In the genomic region with DNA sequence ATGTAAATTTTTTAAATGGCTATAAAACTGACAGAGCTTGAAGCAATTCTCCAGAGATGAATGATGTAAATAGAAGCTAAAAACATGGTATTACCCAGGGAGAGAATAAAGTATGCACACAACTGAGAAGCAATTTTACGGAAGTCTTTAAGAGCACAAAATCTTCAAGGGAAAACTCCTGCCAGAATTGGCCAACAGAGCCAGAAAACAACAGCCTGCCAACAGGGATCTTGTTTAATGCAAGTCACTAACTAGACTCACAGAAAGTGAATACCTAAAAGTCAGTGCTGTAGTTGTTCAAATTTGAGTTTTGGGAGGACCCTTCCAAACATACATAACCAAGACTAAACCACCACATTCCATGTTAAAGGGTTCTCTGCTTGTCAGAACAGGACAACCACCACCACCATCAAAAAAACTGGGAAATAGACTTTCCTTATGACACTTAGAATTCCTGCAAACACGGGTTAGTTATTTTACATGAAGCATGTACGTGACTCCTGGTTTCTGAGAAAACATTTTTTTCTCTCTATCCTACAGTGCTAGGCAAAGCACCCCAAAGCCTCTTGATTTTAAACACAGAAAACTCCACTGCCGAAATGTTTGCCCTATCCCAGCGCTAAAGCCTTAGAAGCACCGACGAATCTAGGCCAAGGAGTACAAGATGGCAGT, we compare ENCODE assay signal across 8 cellular contexts. TPM values are rescaled to one million over a fixed set of nuclear protein-coding genes. Genes with fewer than 3 reads are reported as not detected.
DNase-seq lines count a peak whose midpoint lies in the region; ATAC-seq, FAIRE-seq and TF ChIP-seq lines count a peak whose summit lies in the region.

No MANE protein-coding gene starts in this region.

- no peaks in the 10 kb centered on the region for H3K9me3 ChIP-seq in A549
- H3K9me3 ChIP-seq in iPS DF 6.9 (ENCODE audit: control insufficient read depth, insufficient read depth, low read length), result no peaks in the 10 kb centered on the region
- no peaks in the 10 kb centered on the region for H3K9me3 ChIP-seq in small intestine (ENCODE audit: control insufficient read depth, low read depth)

- H3K4me1 ChIP-seq in A549, result peaks cover 24% of the 10 kb centered on the region; the same call in 2 of the 3 replicates
- no peaks in the 10 kb centered on the region for H3K4me1 ChIP-seq in iPS DF 6.9 (ENCODE audit: control insufficient read depth, insufficient read depth, low read length)
- H3K4me1 ChIP-seq in small intestine (ENCODE audit: control insufficient read depth in 2 of 2, insufficient read depth in 1 of 2, low read depth in 1 of 2, low read length in 1 of 2), result peaks cover 0 to 6% of the 10 kb centered on the region in 2 donors

- H3K27ac Mint-ChIP-seq in activated CD8-positive, alpha-beta T cell treated with anti-CD3 and anti-CD28 coated beads, Interleukin-2, amount 10 ng/mL, durations not matched to agents 7 days and 5 days, result peak overlapping the region; percentile 80

- TF ChIP-seq CTCF in A549 (IDR thresholded peaks at IDR 0.05), result no peak

- DNase-seq in A549 (ENCODE audit: low read depth in 1 of 2, low spot score in 1 of 2) (peak in 1 of 2 experiments; percentile 9), H54 (ENCODE audit: insufficient read length, low spot score) (no peak), iPS DF 6.9 (ENCODE audit: low read depth, low spot score) (no peak), small intestine (peak; percentile 31), left colon (no peak)
- DNase-seq in activated CD8-positive, alpha-beta T cell treated with anti-CD3 and anti-CD28 coated beads, Interleukin-2, amount 10 ng/mL, durations not matched to agents 7 days and 5 days, result no peak

- intact Hi-C loops in left colon (cut with DNase I, micrococcal nuclease), result no loop called here

- H3K4me2 ChIP-seq in A549, result peak overlapping the region; percentile 84

- H3K4me3 Mint-ChIP-seq in activated CD8-positive, alpha-beta T cell treated with anti-CD3 and anti-CD28 coated beads, Interleukin-2, amount 10 ng/mL, durations not matched to agents 7 days and 5 days, result peak overlapping the region; percentile 80

- POLR2A ChIA-PET in A549 (lab: Yijun Ruan, JAX), result no interaction called here
- POLR2A ChIA-PET in activated CD8-positive, alpha-beta T cell treated with anti-CD3 and anti-CD28 coated beads, Interleukin-2, amount 10 ng/mL, durations not matched to agents 7 days and 5 days (lab: Charles Lee), result interaction anchor here (1.0 to 1.5 kb wide), 2 partner anchors 29 to 52 kb away, joined by 5 read pairs; no protein-coding TSS in a partner anchor

- peak overlapping the region; percentile 74 for H3K4me3 ChIP-seq in A549
- peak overlapping the region; percentile 91; the same call in 1 of the 2 replicates for H3K4me3 ChIP-seq in iPS DF 6.9 (ENCODE audit: low read length)
- peak overlapping the region; percentile 94 to 96 for H3K4me3 ChIP-seq in small intestine (ENCODE audit: low read depth in 1 of 2, low read length in 2 of 2)

- H3K36me3 ChIP-seq in iPS DF 6.9 (ENCODE audit: control insufficient read depth, insufficient read depth, low read length) (no peaks in the 10 kb centered on the region), small intestine (ENCODE audit: control insufficient read depth in 2 of 2, insufficient read depth in 2 of 2, low read length in 2 of 2) (no peaks in the 10 kb centered on the region)

- 17% methylated on average over 7 of the region's 7 CpGs for WGBS in A549 (ENCODE audit: missing lambda C conversion rate)
- WGBS in iPS DF 6.9 (ENCODE audit: insufficient coverage, insufficient read length), result no CpG with 5 or more reads among the region's 7 CpGs
- 1 to 6% (median 2%) methylated on average over 7 of the region's 7 CpGs for WGBS in small intestine, 3 donors

- TF ChIP-seq EP300 in A549 (IDR thresholded peaks at IDR 0.05), result no peak

- H3K27ac ChIP-seq in A549 (peak overlapping the region; percentile 90 to 99), iPS DF 6.9 (ENCODE audit: low read length) (no peak overlapping the region), small intestine (ENCODE audit: low read depth in 1 of 2, low read length in 1 of 2) (peak overlapping the region; percentile 95 to 97)

- no peak for TF ChIP-seq POLR2A in A549 (IDR thresholded peaks at IDR 0.05; ENCODE audit: low read length)
- TF ChIP-seq POLR2A in H54 (IDR thresholded peaks at IDR 0.05; ENCODE audit: low read depth, low read length), result no peak

- H3K9me3 Mint-ChIP-seq in activated CD8-positive, alpha-beta T cell treated with anti-CD3 and anti-CD28 coated beads, Interleukin-2, amount 10 ng/mL, durations not matched to agents 7 days and 5 days (ENCODE audit: insufficient read depth), result no peaks in the 10 kb centered on the region

- CTCF ChIA-PET in A549 (lab: Yijun Ruan, JAX), result no interaction called here
- CTCF ChIA-PET in activated CD8-positive, alpha-beta T cell treated with anti-CD3 and anti-CD28 coated beads, Interleukin-2, amount 10 ng/mL, durations not matched to agents 7 days and 5 days (lab: Charles Lee), result interaction anchor here (1.1 kb wide), 1 partner anchor 99 kb away, joined by 3 read pairs; no protein-coding TSS in a partner anchor

- no peaks in the 10 kb centered on the region for H3K27me3 ChIP-seq in iPS DF 6.9 (ENCODE audit: control insufficient read depth, insufficient read depth, low read length)
- no peaks in the 10 kb centered on the region for H3K27me3 ChIP-seq in small intestine (ENCODE audit: control insufficient read depth in 2 of 2, insufficient read depth in 2 of 2, low read length in 2 of 2)

- no peak for FAIRE-seq in A549 (lab: Jason Lieb, UNC)
- peak; percentile 76 for FAIRE-seq in H54 (lab: Jason Lieb, UNC)
- no peak for FAIRE-seq in small intestine (lab: Jason Lieb, UNC)

- peaks cover 65% of the 10 kb centered on the region for H3K4me1 Mint-ChIP-seq in activated CD8-positive, alpha-beta T cell treated with anti-CD3 and anti-CD28 coated beads, Interleukin-2, amount 10 ng/mL, durations not matched to agents 7 days and 5 days (ENCODE audit: low read depth)

- TF ChIP-seq RAD21 in A549 (conservative IDR thresholded peaks at IDR 0.05 in 1 of 2, IDR thresholded peaks at IDR 0.05 in 1 of 2), result no peak

- H3K27me3 Mint-ChIP-seq in activated CD8-positive, alpha-beta T cell treated with anti-CD3 and anti-CD28 coated beads, Interleukin-2, amount 10 ng/mL, durations not matched to agents 7 days and 5 days (ENCODE audit: low read depth), result no peaks in the 10 kb centered on the region

- H3K36me3 Mint-ChIP-seq in activated CD8-positive, alpha-beta T cell treated with anti-CD3 and anti-CD28 coated beads, Interleukin-2, amount 10 ng/mL, durations not matched to agents 7 days and 5 days (ENCODE audit: low read depth), result peaks cover 3% of the 10 kb centered on the region

- ATAC-seq in A549, result no peak
- ATAC-seq in activated CD8-positive, alpha-beta T cell treated with anti-CD3 and anti-CD28 coated beads, Interleukin-2, amount 10 ng/mL, durations not matched to agents 7 days and 5 days, result no peak
- ATAC-seq in left colon, result no peak
- no peak for ATAC-seq in GM19395 (IDR thresholded peaks at IDR 0.05; ENCODE audit: unreplicated experiment)
- no peak for ATAC-seq in HG03139 (IDR thresholded peaks at IDR 0.05; ENCODE audit: unreplicated experiment)

TF ChIP-seq in A549, 52 proteins besides CTCF, POLR2A, EP300 and RAD21:
- TF ChIP-seq FOSL2 (IDR thresholded peaks at IDR 0.05), result no peak
- TF ChIP-seq FOSL2 (CRISPR knock-in tag; IDR thresholded peaks at IDR 0.05), result no peak
- no peak for TF ChIP-seq KDM5A (IDR thresholded peaks at IDR 0.05)
- TF ChIP-seq, protein P1, sequence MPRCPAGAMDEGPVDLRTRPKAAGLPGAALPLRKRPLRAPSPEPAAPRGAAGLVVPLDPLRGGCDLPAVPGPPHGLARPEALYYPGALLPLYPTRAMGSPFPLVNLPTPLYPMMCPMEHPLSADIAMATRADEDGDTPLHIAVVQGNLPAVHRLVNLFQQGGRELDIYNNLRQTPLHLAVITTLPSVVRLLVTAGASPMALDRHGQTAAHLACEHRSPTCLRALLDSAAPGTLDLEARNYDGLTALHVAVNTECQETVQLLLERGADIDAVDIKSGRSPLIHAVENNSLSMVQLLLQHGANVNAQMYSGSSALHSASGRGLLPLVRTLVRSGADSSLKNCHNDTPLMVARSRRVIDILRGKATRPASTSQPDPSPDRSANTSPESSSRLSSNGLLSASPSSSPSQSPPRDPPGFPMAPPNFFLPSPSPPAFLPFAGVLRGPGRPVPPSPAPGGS (IDR thresholded peaks at IDR 0.05), result no peak
- TF ChIP-seq PBX3 (IDR thresholded peaks at IDR 0.05), result no peak

RNA-seq across cellular contexts. Expression of gene EPS15, which starts 1.6 kb away (rescaled TPM):
- polyA plus RNA-seq in A549 (2011; rRNA removed) (33.4 and 35.4 TPM in 2 replicates), A549 (2017; fragmentation: RNase III; extraction: RNeasy Plus Mini Kit Qiagen cat#74134 plus additional on column Dnase treatment) (10.0 to 10.9 TPM (median 10.9 TPM) in 3 replicates), small intestine (10 to 100 TPM; 14.1 to 15.3 (median 15.1) TPM)
- 5.5 and 5.8 TPM in 2 replicates for polyA plus RNA-seq in A549 (2012; cell fraction: cytosol; rRNA removed)
- 2.8 and 3.9 TPM in 2 replicates for polyA plus RNA-seq in A549 (2012; cell fraction: nucleus; rRNA removed)
- polyA minus RNA-seq in A549 (2011; rRNA and poly(A)+ RNA removed), result 19.9 and 20.6 TPM in 2 replicates
- total RNA-seq in activated CD8-positive, alpha-beta T cell treated with anti-CD3 and anti-CD28 coated beads, Interleukin-2, amount 10 ng/mL, durations not matched to agents 7 days and 5 days, result 10 to 100 TPM; 57.2 to 58.4 TPM
- total RNA-seq in left colon, result 10 to 100 TPM; 48.7 to 55.6 TPM
